Comparison of ENCODE assay signal across 8 cellular contexts in genomic region chr3:194689493-194689901, GRCh38. TPM values are rescaled to one million over a fixed set of nuclear protein-coding genes. Genes with fewer than 3 reads are reported as not detected.
DNase-seq lines count a peak whose midpoint lies in the region; ATAC-seq and TF ChIP-seq lines count a peak whose summit lies in the region.

No MANE protein-coding gene starts in this region.

- peaks cover 34% of the 10 kb centered on the region for H3K27me3 Mint-ChIP-seq in WTC11 (ENCODE audit: low read depth)

- no peaks in the 10 kb centered on the region for H3K9me3 Mint-ChIP-seq in WTC11
- no peaks in the 10 kb centered on the region for H3K9me3 Mint-ChIP-seq in activated naive CD4-positive, alpha-beta T cell treated with anti-CD3 and anti-CD28 coated beads, Interleukin-2, amount 50 U/mL, for 72 hours

- no peaks in the 10 kb centered on the region for H3K36me3 Mint-ChIP-seq in WTC11
- H3K36me3 Mint-ChIP-seq in activated naive CD4-positive, alpha-beta T cell treated with anti-CD3 and anti-CD28 coated beads, Interleukin-2, amount 50 U/mL, for 72 hours = peaks cover 5 to 6% of the 10 kb centered on the region in 2 donors

- DNase-seq in stimulated activated CD4-positive, alpha-beta T cell treated with anti-CD3 and anti-CD28 coated beads, Interleukin-2, amount 100 ng/mL, for 24 hours = peak; percentile 19 to 22
- DNase-seq in stimulated activated CD4-positive, alpha-beta T cell treated with anti-CD3 and anti-CD28 coated beads, Interleukin-1b, Interleukin-23, amount 100 ng/mL, for 48 hours = no peak
- no peak for DNase-seq in WTC11 (ENCODE audit: low spot score)
- DNase-seq in inferior parietal cortex (ENCODE audit: extremely low spot score) = peak; percentile 4
- DNase-seq in glomerular visceral epithelial cell (ENCODE audit: extremely low spot score) = no peak
- DNase-seq in NCI-H345 (lab: John Stamatoyannopoulos, UW) = no peak
- no peak for DNase-seq in activated naive CD4-positive, alpha-beta T cell treated with anti-CD3 and anti-CD28 coated beads, Interleukin-2, amount 50 U/mL, for 72 hours (ENCODE audit: low spot score in 2 of 2)

- no peak for TF ChIP-seq CTCF in WTC11 (IDR thresholded peaks at IDR 0.05)

- ATAC-seq in WTC11 = no peak
- no peak for ATAC-seq in GM21423 (IDR thresholded peaks at IDR 0.05; ENCODE audit: unreplicated experiment)
- no peak for ATAC-seq in activated naive CD4-positive, alpha-beta T cell treated with anti-CD3 and anti-CD28 coated beads, Interleukin-2, amount 50 U/mL, for 72 hours

- no peak overlapping the region for H3K4me3 Mint-ChIP-seq in WTC11

- peak overlapping the region; percentile 62; the same call in 1 of the 2 replicates for H3K27ac Mint-ChIP-seq in WTC11
- peak overlapping the region in 1 of 2 donors; percentile 35 for H3K27ac Mint-ChIP-seq in activated naive CD4-positive, alpha-beta T cell treated with anti-CD3 and anti-CD28 coated beads, Interleukin-2, amount 50 U/mL, for 72 hours

- H3K4me1 Mint-ChIP-seq in WTC11 = peaks cover 38% of the 10 kb centered on the region

- CTCF ChIA-PET in WTC11 (lab: Charles Lee) = interaction anchor here (1.2 kb wide), 1 partner anchor 571 kb away, joined by 3 read pairs; no protein-coding TSS in a partner anchor

- POLR2A ChIA-PET in WTC11 (lab: Charles Lee) = no interaction called here

TF ChIP-seq in WTC11, 78 proteins besides CTCF, POLR2A, EP300 and RAD21:
- TF ChIP-seq FOXP4 (CRISPR knock-in tag; IDR thresholded peaks at IDR 0.05) = no peak
- no peak for TF ChIP-seq ZNF121 (CRISPR knock-in tag; IDR thresholded peaks at IDR 0.05)
- no peak for TF ChIP-seq FOXP1 (CRISPR knock-in tag; IDR thresholded peaks at IDR 0.05; ENCODE audit: borderline replicate concordance)
- no peak for TF ChIP-seq CREB1 (CRISPR knock-in tag; IDR thresholded peaks at IDR 0.05)
- TF ChIP-seq GABPB1 (CRISPR knock-in tag; IDR thresholded peaks at IDR 0.05) = no peak
- TF ChIP-seq TEAD4 (CRISPR knock-in tag; IDR thresholded peaks at IDR 0.05) = no peak
- TF ChIP-seq, protein P1, sequence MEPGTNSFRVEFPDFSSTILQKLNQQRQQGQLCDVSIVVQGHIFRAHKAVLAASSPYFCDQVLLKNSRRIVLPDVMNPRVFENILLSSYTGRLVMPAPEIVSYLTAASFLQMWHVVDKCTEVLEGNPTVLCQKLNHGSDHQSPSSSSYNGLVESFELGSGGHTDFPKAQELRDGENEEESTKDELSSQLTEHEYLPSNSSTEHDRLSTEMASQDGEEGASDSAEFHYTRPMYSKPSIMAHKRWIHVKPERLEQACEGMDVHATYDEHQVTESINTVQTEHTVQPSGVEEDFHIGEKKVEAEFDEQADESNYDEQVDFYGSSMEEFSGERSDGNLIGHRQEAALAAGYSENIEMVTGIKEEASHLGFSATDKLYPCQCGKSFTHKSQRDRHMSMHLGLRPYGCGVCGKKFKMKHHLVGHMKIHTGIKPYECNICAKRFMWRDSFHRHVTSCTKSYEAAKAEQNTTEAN (CRISPR knock-in tag; IDR thresholded peaks at IDR 0.05) = no peak
- TF ChIP-seq PRDM15 (CRISPR knock-in tag; IDR thresholded peaks at IDR 0.05) = no peak
TF ChIP-seq in WTC11: peak in this region for 0.

RNA-seq across cellular contexts. Expression of gene FAM43A, which starts 3.8 kb away (rescaled TPM):
- total RNA-seq in WTC11 (2021) = 2.6 to 3.8 TPM (median 3.7 TPM) in 3 replicates
- 1 to 10 TPM; 3.5 to 6.8 TPM for total RNA-seq in activated naive CD4-positive, alpha-beta T cell treated with anti-CD3 and anti-CD28 coated beads, Interleukin-2, amount 50 U/mL, for 72 hours

RNA-seq across cellular contexts. Expression of gene LSG1, which starts 17.5 kb away (rescaled TPM):
- 42.9 to 45.8 TPM (median 44.1 TPM) in 3 replicates for total RNA-seq in WTC11 (2021)
- 10 to 100 TPM; 40.0 to 42.9 TPM for total RNA-seq in activated naive CD4-positive, alpha-beta T cell treated with anti-CD3 and anti-CD28 coated beads, Interleukin-2, amount 50 U/mL, for 72 hours

RNA-seq across cellular contexts. Expression of gene TMEM44, which starts 56.3 kb away (rescaled TPM):
- total RNA-seq in WTC11 (2021) = 13.7 to 20.8 TPM (median 19.3 TPM) in 3 replicates
- total RNA-seq in activated naive CD4-positive, alpha-beta T cell treated with anti-CD3 and anti-CD28 coated beads, Interleukin-2, amount 50 U/mL, for 72 hours = 10 to 100 TPM in 1 of 2 donors, 1 to 10 TPM in 1; 1.6 to 10.7 TPM

Comparison
In these comparisons a context has a peak if more than half of its experiments do, and no peak if none do; other contexts are left out.
1. DNase-seq: peak in stimulated activated CD4-positive, alpha-beta T cell treated with anti-CD3 and anti-CD28 coated beads, Interleukin-2, amount 100 ng/mL, for 24 hours (2 of 2) and inferior parietal cortex (single experiment); none in stimulated activated CD4-positive, alpha-beta T cell treated with anti-CD3 and anti-CD28 coated beads, Interleukin-1b, Interleukin-23, amount 100 ng/mL, for 48 hours (single experiment), WTC11 (single experiment), glomerular visceral epithelial cell (single experiment), NCI-H345 (single experiment) and activated naive CD4-positive, alpha-beta T cell treated with anti-CD3 and anti-CD28 coated beads, Interleukin-2, amount 50 U/mL, for 72 hours (0 of 2).